Comparison of ENCODE assay signal across 30 cellular contexts in genomic region chrX:153736071-153736820, GRCh38. TPM values are rescaled to one million over a fixed set of nuclear protein-coding genes. Genes with fewer than 3 reads are reported as not detected.
"Had no signal": no experiment of that assay in that cellular context is flagged by ENCODE, and none has a peak within 500 bp of the region (broad histone marks: within the 10 kb centered on the region; RNA-seq: fewer than 3 reads in every experiment).

No MANE protein-coding gene starts in this region.

- H3K27me3 Mint-ChIP-seq: activated CD4-positive, alpha-beta T cell treated with anti-CD3 and anti-CD28 coated beads for 36 hours; activated T-helper 17 cell treated with anti-CD3 and anti-CD28 coated beads, Interleukin-2, amount 50 U/mL, for 72 hours; brain; central memory CD8-positive, alpha-beta T cell had no signal

- H3K4me1 ChIP-seq: SJCRH30 had no signal

- H3K4me3 Mint-ChIP-seq: activated CD4-positive, alpha-beta T cell treated with anti-CD3 and anti-CD28 coated beads for 36 hours; brain; central memory CD8-positive, alpha-beta T cell had no signal

- DNase-seq: activated CD4-positive, alpha-beta T cell treated with anti-CD3 and anti-CD28 coated beads for 36 hours; activated CD4-positive, alpha-beta T cell treated with anti-CD3 and anti-CD28 coated beads, Interleukin-2, amount 50 U/mL, for 4 hours; activated CD4-positive, CD25-positive, alpha-beta regulatory T cell; activated CD8-positive, alpha-beta memory T cell treated with anti-CD3 and anti-CD28 coated beads for 24 hours; activated gamma-delta T cell; activated naive CD4-positive, alpha-beta T cell treated with anti-CD3 and anti-CD28 coated beads, Interleukin-2, amount 50 U/mL, for 16 hours; activated T-cell treated with anti-CD3 and anti-CD28 coated beads for 4 hours; activated T-cell treated with anti-CD3 and anti-CD28 coated beads, Interleukin-2, amount 50 U/mL, for 48 hours; amygdala; MG63; NCI-H1417 treated with DMSO at 0.1 percent for 48 hours; NCI-H1694; NCI-H2029; NCI-H2107; NCI-H2171 treated with DMSO at 0.1 percent for 48 hours; NCI-H226; NCI-H510A; NCI-H82; RPMI8226 had no signal

- H3K27ac ChIP-seq: KMS-11, SJCRH30, VCaP had no signal

- H3K9me3 ChIP-seq: MG63, SJCRH30, SK-N-SH had no signal

- ATAC-seq: Right ventricle myocardium inferior had no signal

- H3K27ac Mint-ChIP-seq: activated CD4-positive, alpha-beta T cell treated with anti-CD3 and anti-CD28 coated beads for 36 hours had no signal

- H3K36me3 ChIP-seq: SJCRH30 had no signal

- H3K4me3 ChIP-seq: MG63, SJCRH30 had no signal

- H3K27me3 ChIP-seq: MG63, SJCRH30 had no signal

- H3K9me3 Mint-ChIP-seq: activated T-helper 17 cell treated with anti-CD3 and anti-CD28 coated beads, Interleukin-2, amount 50 U/mL, for 72 hours; central memory CD8-positive, alpha-beta T cell had no signal

- H3K4me1 Mint-ChIP-seq: brain had no signal

RNA-seq across cellular contexts. Expression of gene PLXNB3, which starts 27.8 kb away (rescaled TPM):
- total RNA-seq: OCI-LY7 had no signal

RNA-seq across cellular contexts. Expression of gene SRPK3, which starts 44.6 kb away (rescaled TPM):
- total RNA-seq: activated CD4-positive, alpha-beta T cell treated with anti-CD3 and anti-CD28 coated beads for 36 hours; activated T-helper 17 cell treated with anti-CD3 and anti-CD28 coated beads, Interleukin-2, amount 50 U/mL, for 72 hours; astrocyte; OCI-LY7; T-helper 2 cell treated with Interferon-gamma antibody and Interleukin-4, amounts not matched to agents 100 ng/mL and 5 ng/mL, for 36 hours had no signal

RNA-seq across cellular contexts. Expression of gene SLC6A8, which starts 48.5 kb away (rescaled TPM):
- total RNA-seq: OCI-LY7 had no signal
